Comparison of ENCODE assay signal across 15 cellular contexts in genomic region chr1:244989813-244990212, GRCh38.
A peak's percentile ranks its signal among the peaks of the same experiment; 100 is the strongest.
DNase-seq lines count a peak whose midpoint lies in the region; ATAC-seq and TF ChIP-seq lines count a peak whose summit lies in the region.
"Had no signal": no experiment of that assay in that cellular context is flagged by ENCODE, and none has a peak within 500 bp of the region (broad histone marks: within the 10 kb centered on the region; RNA-seq: fewer than 3 reads in every experiment).

No MANE protein-coding gene starts in this region.

- dilution Hi-C loops in mammary epithelial cell (cut with HindIII; ENCODE audit: low sequenced_read_pairs): loop anchor here (5.0 kb wide), 1 partner anchor 42 kb away; no protein-coding TSS in a partner anchor

- DNase-seq in BJ (ENCODE audit: low read depth) (peak; percentile 9), LHCN-M2 (ENCODE audit: low read depth) (peak; percentile 27), mammary epithelial cell (peak; percentile 51), glomerular visceral epithelial cell (ENCODE audit: extremely low spot score) (peak; percentile 63), A673 (ENCODE audit: low spot score) (no peak), left ventricle myocardium inferior (no peak), NCI-H2029 treated with DMSO at 0.1 percent for 48 hours (lab: John Stamatoyannopoulos, UW) (no peak)
- DNase-seq: activated CD8-positive, alpha-beta memory T cell treated with anti-CD3 and anti-CD28 coated beads for 24 hours; H9; NCI-H1417 treated with DMSO at 0.1 percent for 48 hours; stomach; T-helper 1 cell had no signal

- BruUV-seq in mammary epithelial cell (replicated peaks; lab: Mats Ljungman, UMichigan) (no TSS peak), A673 (replicated peaks; lab: Mats Ljungman, UMichigan) (no TSS peak)

- H3K9me3 ChIP-seq in mammary epithelial cell (replicated peaks; ENCODE audit: insufficient read depth, low read length) (no peaks in the 10 kb centered on the region), A673 (ENCODE audit: low read depth, low read length, poor library complexity, severe bottlenecking) (no peaks in the 10 kb centered on the region), left ventricle myocardium inferior (replicated peaks) (no peaks in the 10 kb centered on the region)
- H3K9me3 ChIP-seq: right atrium auricular region, stomach, vagina had no signal

- H2AFZ ChIP-seq in mammary epithelial cell (ENCODE audit: low read depth, low read length): no peak overlapping the region

- H3K9ac ChIP-seq in mammary epithelial cell (ENCODE audit: insufficient read depth, low read length): no peak overlapping the region

- TF ChIP-seq CTCF in BJ (IDR thresholded peaks at IDR 0.05; ENCODE audit: insufficient read depth, low read depth, low read length) (no peak), mammary epithelial cell (conservative IDR thresholded peaks at IDR 0.05 in 1 of 2, IDR thresholded peaks at IDR 0.05 in 1 of 2; ENCODE audit: extremely low read depth in 1 of 2, insufficient read depth in 1 of 2, low read depth in 1 of 2, low read length in 2 of 2) (no peak), A673 (conservative IDR thresholded peaks at IDR 0.05; ENCODE audit: low read depth, low read length) (no peak), left ventricle myocardium inferior (IDR thresholded peaks at IDR 0.05; ENCODE audit: borderline replicate concordance) (no peak)

- H3K36me3 ChIP-seq in BJ (ENCODE audit: control insufficient read depth, insufficient read depth, low read length): no peaks in the 10 kb centered on the region
- no peaks in the 10 kb centered on the region for H3K36me3 ChIP-seq in mammary epithelial cell (ENCODE audit: insufficient read depth, low read length)
- no peaks in the 10 kb centered on the region for H3K36me3 ChIP-seq in A673 (ENCODE audit: insufficient read depth, low read length, poor library complexity, severe bottlenecking)
- peaks cover 6% of the 10 kb centered on the region for H3K36me3 ChIP-seq in left ventricle myocardium inferior
- H3K36me3 ChIP-seq: vagina had no signal

- H4K20me1 ChIP-seq in mammary epithelial cell (ENCODE audit: insufficient read depth, low read length): no peaks in the 10 kb centered on the region

- H3K27me3 ChIP-seq in BJ (ENCODE audit: control insufficient read depth, insufficient read depth, low read length): no peaks in the 10 kb centered on the region
- no peaks in the 10 kb centered on the region for H3K27me3 ChIP-seq in mammary epithelial cell (ENCODE audit: insufficient read depth, low read length)
- H3K27me3 ChIP-seq in A673 (replicated peaks; ENCODE audit: insufficient read depth, low read depth, low read length, poor library complexity): no peaks in the 10 kb centered on the region
- H3K27me3 ChIP-seq in left ventricle myocardium inferior (ENCODE audit: low read depth): no peaks in the 10 kb centered on the region
- H3K27me3 ChIP-seq: right atrium auricular region, stomach, vagina had no signal

- H3K4me1 ChIP-seq in mammary epithelial cell (ENCODE audit: insufficient read depth, low read length): peaks cover 5% of the 10 kb centered on the region
- no peaks in the 10 kb centered on the region for H3K4me1 ChIP-seq in A673 (ENCODE audit: insufficient read depth, low read length, poor library complexity, severe bottlenecking)
- H3K4me1 ChIP-seq in left ventricle myocardium inferior: peaks cover 7% of the 10 kb centered on the region
- H3K4me1 ChIP-seq: right atrium auricular region, stomach, vagina had no signal

- intact Hi-C loops in mammary epithelial cell (cut with micrococcal nuclease): no loop called here
- intact Hi-C loops in A673 (cut with micrococcal nuclease; ENCODE audit: unreplicated experiment): no loop called here
- intact Hi-C loops in left ventricle myocardium inferior (cut with micrococcal nuclease): no loop called here

- POLR2A ChIA-PET in BJ (lab: Charles Lee): no interaction called here
- POLR2A ChIA-PET in A673 (lab: Charles Lee; ENCODE audit: low non-redundant PET): no interaction called here

- H3K79me2 ChIP-seq in mammary epithelial cell (ENCODE audit: insufficient read depth, low read length): no peaks in the 10 kb centered on the region

- ATAC-seq in HG02588 (IDR thresholded peaks at IDR 0.05; ENCODE audit: unreplicated experiment): no peak

- CTCF ChIA-PET in BJ (lab: Yijun Ruan, JAX): no interaction called here
- CTCF ChIA-PET in mammary epithelial cell (lab: Charles Lee; ENCODE audit: low non-redundant PET): no interaction called here
- CTCF ChIA-PET in A673 (lab: Charles Lee): no interaction called here

- in situ Hi-C loops in mammary epithelial cell (cut with MboI; ENCODE audit: low sequenced_read_pairs in 2 of 2): no loop called here

- H3K4me2 ChIP-seq in mammary epithelial cell (ENCODE audit: insufficient read depth, low read depth, low read length): no peak overlapping the region

- no peak overlapping the region for H3K4me3 ChIP-seq in BJ (ENCODE audit: low read depth, low read length)
- H3K4me3 ChIP-seq in mammary epithelial cell (replicated peaks in 1 of 3; ENCODE audit: insufficient read depth in 1 of 3, low read depth in 2 of 3, low read length in 3 of 3): no peak overlapping the region
- H3K4me3 ChIP-seq in A673 (ENCODE audit: low read depth, low read length, poor library complexity, severe bottlenecking): no peak overlapping the region
- H3K4me3 ChIP-seq in left ventricle myocardium inferior: no peak overlapping the region
- H3K4me3 ChIP-seq: right atrium auricular region, stomach, vagina had no signal

- H3K27ac ChIP-seq in mammary epithelial cell (ENCODE audit: insufficient read depth, low read depth, low read length) (no peak overlapping the region), A673 (ENCODE audit: low read depth, low read length, poor library complexity, severe bottlenecking) (no peak overlapping the region), left ventricle myocardium inferior (replicated peaks) (no peak overlapping the region)
- H3K27ac ChIP-seq: right atrium auricular region, stomach, vagina had no signal

- whole genome bisulfite sequencing in mammary epithelial cell (ENCODE audit: low coverage, missing lambda C conversion rate): 84% methylated on average over 7 of the region's 7 CpGs

Comparison
In these comparisons a context has a peak if more than half of its experiments do, and no peak if none do; other contexts are left out.
1. DNase-seq: peak in BJ (single experiment), LHCN-M2 (single experiment), mammary epithelial cell (single experiment) and glomerular visceral epithelial cell (single experiment); none in A673 (single experiment), left ventricle myocardium inferior (single experiment) and NCI-H2029 treated with DMSO at 0.1 percent for 48 hours (single experiment).